ENCODE assay signal across 9 cellular contexts in the genomic region with DNA sequence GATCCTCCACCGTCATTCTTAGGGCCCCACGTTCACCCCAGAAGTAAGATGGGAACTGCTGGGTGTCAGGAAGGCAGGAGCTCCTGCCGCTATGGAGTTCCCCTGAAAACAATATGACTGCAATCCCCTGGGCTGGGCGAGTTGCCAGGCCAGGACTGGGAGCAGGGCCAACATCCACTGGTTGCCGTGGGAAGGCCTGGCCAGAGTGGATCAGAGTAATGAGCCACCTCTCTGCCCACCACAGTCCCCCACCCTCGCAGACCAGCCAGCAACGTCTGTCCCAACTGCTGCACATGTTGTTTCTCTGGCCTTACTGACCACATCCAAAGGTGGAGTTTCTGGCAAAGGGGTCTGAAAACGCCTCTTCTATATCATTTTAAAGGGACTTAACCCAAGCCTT.
DNase-seq lines count a peak whose midpoint lies in the region; ATAC-seq and TF ChIP-seq lines count a peak whose summit lies in the region.
"Had no signal": no experiment of that assay in that cellular context is flagged by ENCODE, and none has a peak within 500 bp of the region (broad histone marks: within the 10 kb centered on the region; RNA-seq: fewer than 3 reads in every experiment).

No MANE protein-coding gene starts in this region.

- no peaks in the 10 kb centered on the region for H3K9me3 Mint-ChIP-seq in endothelial cell (ENCODE audit: unreplicated experiment)

- intact Hi-C loops in left ventricle myocardium inferior (cut with micrococcal nuclease) = no loop called here

- H3K4me1 ChIP-seq in left ventricle myocardium inferior (peaks cover 16% of the 10 kb centered on the region), thoracic aorta (ENCODE audit: control insufficient read depth in 1 of 2, low read depth in 2 of 2) (peaks cover 0 to 18% of the 10 kb centered on the region in 2 donors)

- H3K4me1 Mint-ChIP-seq in endothelial cell (ENCODE audit: unreplicated experiment) = no peaks in the 10 kb centered on the region
- H3K4me1 Mint-ChIP-seq: naive B cell had no signal

- no peak for TF ChIP-seq CTCF in left ventricle myocardium inferior (IDR thresholded peaks at IDR 0.05; ENCODE audit: borderline replicate concordance)
- no peak for TF ChIP-seq CTCF in thoracic aorta (IDR thresholded peaks at IDR 0.05)
- no peak for TF ChIP-seq CTCF in endothelial cell (IDR thresholded peaks at IDR 0.05; ENCODE audit: unreplicated experiment)

- H3K36me3 ChIP-seq in left ventricle myocardium inferior = no peaks in the 10 kb centered on the region
- no peaks in the 10 kb centered on the region for H3K36me3 ChIP-seq in thoracic aorta

- H3K27me3 ChIP-seq in left ventricle myocardium inferior (ENCODE audit: low read depth) (no peaks in the 10 kb centered on the region), thoracic aorta (replicated peaks; ENCODE audit: insufficient read depth) (no peaks in the 10 kb centered on the region)

- ATAC-seq in thoracic aorta (ENCODE audit: insufficient number of reproducible peaks, low FRiP score, low read depth) (no peak), HG03342 (IDR thresholded peaks at IDR 0.05; ENCODE audit: unreplicated experiment) (no peak)

- H3K27ac Mint-ChIP-seq in endothelial cell (ENCODE audit: unreplicated experiment) = no peak overlapping the region

- H3K4me3 Mint-ChIP-seq in endothelial cell (ENCODE audit: unreplicated experiment) = no peak overlapping the region
- H3K4me3 Mint-ChIP-seq: naive B cell had no signal

- DNase-seq in HT-29 (ENCODE audit: low spot score) (peak; percentile 33), SW480 (ENCODE audit: low spot score) (peak; percentile 11), left ventricle myocardium inferior (peak; percentile 81), thoracic aorta (ENCODE audit: low spot score) (peak; percentile 11), cortex of kidney (lab: John Stamatoyannopoulos, UW) (no peak), NCI-H526 treated with DMSO at 0.1 percent for 48 hours (lab: John Stamatoyannopoulos, UW) (no peak), endothelial cell (ENCODE audit: low spot score) (no peak)
- DNase-seq: naive B cell had no signal

- H3K27ac ChIP-seq in left ventricle myocardium inferior (replicated peaks) = no peak overlapping the region
- H3K27ac ChIP-seq in thoracic aorta = no peak overlapping the region

- H3K36me3 Mint-ChIP-seq in endothelial cell (ENCODE audit: low read depth, unreplicated experiment) = no peaks in the 10 kb centered on the region
- H3K36me3 Mint-ChIP-seq: naive B cell had no signal

- H3K9me3 ChIP-seq in left ventricle myocardium inferior (replicated peaks) (no peaks in the 10 kb centered on the region), thoracic aorta (no peaks in the 10 kb centered on the region)

- no peak overlapping the region for H3K4me3 ChIP-seq in left ventricle myocardium inferior
- H3K4me3 ChIP-seq in thoracic aorta = no peak overlapping the region

- H3K27me3 Mint-ChIP-seq in endothelial cell (ENCODE audit: unreplicated experiment) = no peaks in the 10 kb centered on the region
- H3K27me3 Mint-ChIP-seq: naive B cell had no signal

Comparison
In these comparisons a context has a peak if more than half of its experiments do, and no peak if none do; other contexts are left out.
1. DNase-seq: peak in HT-29 (single experiment), SW480 (single experiment), left ventricle myocardium inferior (single experiment) and thoracic aorta (single experiment); none in cortex of kidney (single experiment), NCI-H526 treated with DMSO at 0.1 percent for 48 hours (single experiment) and endothelial cell (single experiment).